ENCODE assay signal across 22 cellular contexts in the genomic region with DNA sequence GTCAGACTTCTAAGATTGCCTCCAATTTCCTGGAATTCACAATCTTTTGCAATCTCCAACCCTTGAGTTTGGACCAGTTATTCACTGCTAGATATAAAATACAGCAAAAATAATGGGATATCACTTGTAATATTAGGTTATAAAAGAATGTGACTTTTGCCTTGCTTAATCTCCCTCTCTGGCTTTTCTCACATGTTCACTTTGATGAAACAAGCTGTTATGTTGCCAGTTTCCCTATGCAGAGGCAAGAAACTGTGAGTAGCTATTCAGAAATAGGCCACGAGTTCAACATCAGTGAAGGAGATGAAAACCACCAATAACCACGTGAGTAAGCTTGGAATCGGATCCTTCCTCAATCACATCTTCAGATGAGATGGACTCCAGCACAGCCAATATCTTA.
DNase-seq lines count a peak whose midpoint lies in the region; ATAC-seq, FAIRE-seq and TF ChIP-seq lines count a peak whose summit lies in the region.
"Had no signal": no experiment of that assay in that cellular context is flagged by ENCODE, and none has a peak within 500 bp of the region (broad histone marks: within the 10 kb centered on the region; RNA-seq: fewer than 3 reads in every experiment).

No MANE protein-coding gene starts in this region.

- peaks cover 28% of the 10 kb centered on the region for H3K36me3 Mint-ChIP-seq in GM23338 (ENCODE audit: low read depth)
- H3K36me3 Mint-ChIP-seq in stimulated activated memory B cell treated with anti-CD40 and anti-IgM and Interleukin-4, amounts not matched to agents 10 μg/mL and 1 μg/mL and 100 μg/mL, for 72 hours: no peaks in the 10 kb centered on the region
- H3K36me3 Mint-ChIP-seq: CD4-positive, CD25-positive, alpha-beta regulatory T cell had no signal

- H3K9ac ChIP-seq in H1 (replicated peaks in 1 of 4; ENCODE audit: extremely low read depth in 1 of 4, low read depth in 3 of 4, low read length in 3 of 4) (no peak overlapping the region), muscle layer of colon (ENCODE audit: low read length) (no peak overlapping the region), mesenchymal stem cell (ENCODE audit: low read length) (no peak overlapping the region)
- H3K9ac ChIP-seq: BLaER1, GM23248 had no signal

- H3K4me3 ChIP-seq in AG10803 (ENCODE audit: low read length) (no peak overlapping the region), GM23338 (no peak overlapping the region), H1 (ENCODE audit: extremely low read depth in 1 of 4, insufficient read depth in 2 of 4, low read depth in 3 of 4, low read length in 4 of 4) (no peak overlapping the region), muscle layer of colon (ENCODE audit: low read depth in 1 of 2, low read length in 2 of 2) (no peak overlapping the region), mesenchymal stem cell (ENCODE audit: insufficient read depth in 1 of 2, low read depth in 1 of 2, low read length in 2 of 2) (no peak overlapping the region)
- H3K4me3 ChIP-seq: BLaER1, GM23248, HAP-1 had no signal

- H4K8ac ChIP-seq in H1 (ENCODE audit: extremely low read depth, insufficient read depth, low read length): no peak overlapping the region
- H4K8ac ChIP-seq in mesenchymal stem cell (ENCODE audit: low read length): no peak overlapping the region

- H3K14ac ChIP-seq in H1 (ENCODE audit: insufficient read length) (no peak overlapping the region), mesenchymal stem cell (ENCODE audit: low read length in 2 of 2) (no peak overlapping the region)

- H2AFZ ChIP-seq in GM23338: peak overlapping the region; percentile 64; the same call in 1 of the 2 replicates
- H2AFZ ChIP-seq in H1 (ENCODE audit: low read length): peak overlapping the region; percentile 69; the same call in 1 of the 2 replicates
- H2AFZ ChIP-seq in mesenchymal stem cell (ENCODE audit: low read depth, low read length): no peak overlapping the region
- H2AFZ ChIP-seq: GM23248 had no signal

- no peaks in the 10 kb centered on the region for H4K20me1 ChIP-seq in GM23338 (replicated peaks; ENCODE audit: insufficient read depth)
- no peaks in the 10 kb centered on the region for H4K20me1 ChIP-seq in H1 (replicated peaks in 1 of 2; ENCODE audit: control insufficient read depth in 1 of 2, insufficient read depth in 2 of 2, low read length in 2 of 2)
- H4K20me1 ChIP-seq: BLaER1 had no signal

- peaks cover 16% of the 10 kb centered on the region for H3K36me3 ChIP-seq in GM23338 (ENCODE audit: insufficient read depth)
- H3K36me3 ChIP-seq in H1 (ENCODE audit: control insufficient read depth in 2 of 4, insufficient read depth in 4 of 4, low read length in 3 of 4): peaks cover 0 to 3% (median 0%) of the 10 kb centered on the region in 4 experiments; a peak in 1 of 8 replicates
- no peaks in the 10 kb centered on the region for H3K36me3 ChIP-seq in muscle layer of colon (ENCODE audit: insufficient read depth, low read length)
- no peaks in the 10 kb centered on the region for H3K36me3 ChIP-seq in mesenchymal stem cell (ENCODE audit: control insufficient read depth in 1 of 2, insufficient read depth in 2 of 2, low read depth in 1 of 2, low read length in 2 of 2)
- H3K36me3 ChIP-seq: BLaER1, HAP-1 had no signal

- no peak for FAIRE-seq in H1 (lab: Jason Lieb, UNC)
- no peak for FAIRE-seq in RCC 7860 (lab: Jason Lieb, UNC)
- FAIRE-seq: G401.6, GM12892, H54 had no signal

- ATAC-seq in GM23338: no peak
- no peak for ATAC-seq in stimulated activated memory B cell treated with anti-CD40 and anti-IgM and Interleukin-4, amounts not matched to agents 10 μg/mL and 1 μg/mL and 100 μg/mL, for 72 hours
- ATAC-seq: CD8-positive, alpha-beta T cell had no signal

- H3K4me2 ChIP-seq in GM23338: no peak overlapping the region
- H3K4me2 ChIP-seq in H1 (ENCODE audit: insufficient read depth in 1 of 2, low read depth in 2 of 2, low read length in 2 of 2): no peak overlapping the region
- H3K4me2 ChIP-seq in mesenchymal stem cell (ENCODE audit: low read length, poor library complexity, severe bottlenecking): no peak overlapping the region
- H3K4me2 ChIP-seq: BLaER1 had no signal

- H3K4me1 Mint-ChIP-seq in GM23338: no peaks in the 10 kb centered on the region
- no peaks in the 10 kb centered on the region for H3K4me1 Mint-ChIP-seq in stimulated activated memory B cell treated with anti-CD40 and anti-IgM and Interleukin-4, amounts not matched to agents 10 μg/mL and 1 μg/mL and 100 μg/mL, for 72 hours
- H3K4me1 Mint-ChIP-seq: B cell; CD4-positive, CD25-positive, alpha-beta regulatory T cell had no signal

- no peak for TF ChIP-seq POLR2A in H1 (IDR thresholded peaks at IDR 0.05; ENCODE audit: control extremely low read depth in 1 of 2, low read depth in 2 of 2, low read length in 2 of 2)

- no peak overlapping the region for H3K56ac ChIP-seq in H1 (replicated peaks; ENCODE audit: insufficient read length, low read depth, low read length)

- WGBS in H1 (ENCODE audit: extremely low coverage in 1 of 2, insufficient coverage in 1 of 2, insufficient read length in 1 of 2, insufficient replicate concordance in 2 of 2, low coverage in 1 of 2, low lambda C conversion rate in 2 of 2, missing lambda C conversion rate in 1 of 2), 2 experiments: 91% methylated on average over 3 of the region's 3 CpGs; no CpG with 5 or more reads in 1 of the 2 experiments
- WGBS in mesenchymal stem cell: 81% methylated on average over 3 of the region's 3 CpGs

- no peak for TF ChIP-seq CTCF in AG10803 (conservative IDR thresholded peaks at IDR 0.05; ENCODE audit: low read length)
- no peak for TF ChIP-seq CTCF in GM23338 (conservative IDR thresholded peaks at IDR 0.05; ENCODE audit: low read depth in 2 of 2)
- TF ChIP-seq CTCF in H1 (IDR thresholded peaks at IDR 0.05; ENCODE audit: control extremely low read depth in 1 of 3, insufficient read depth in 1 of 3, low read depth in 1 of 3, low read length in 3 of 3): no peak

- no peak overlapping the region for H2BK15ac ChIP-seq in H1 (ENCODE audit: low read length)
- H2BK15ac ChIP-seq in mesenchymal stem cell (ENCODE audit: low read depth, poor library complexity, severe bottlenecking): no peak overlapping the region

- no peaks in the 10 kb centered on the region for H3K23me2 ChIP-seq in H1 (ENCODE audit: low read depth, low read length)

- H3F3A ChIP-seq in GM23338 (replicated peaks; ENCODE audit: low read depth): no peaks in the 10 kb centered on the region

- H3K27me3 Mint-ChIP-seq in GM23338 (ENCODE audit: insufficient read depth, low read depth, poor library complexity): no peaks in the 10 kb centered on the region
- no peaks in the 10 kb centered on the region for H3K27me3 Mint-ChIP-seq in stimulated activated memory B cell treated with anti-CD40 and anti-IgM and Interleukin-4, amounts not matched to agents 10 μg/mL and 1 μg/mL and 100 μg/mL, for 72 hours

- H2BK120ac ChIP-seq in H1 (replicated peaks; ENCODE audit: low read depth, low read length) (no peak overlapping the region), mesenchymal stem cell (ENCODE audit: low read depth, low read length) (no peak overlapping the region)

- H4K91ac ChIP-seq in H1 (replicated peaks; ENCODE audit: insufficient read length, low read length) (no peak overlapping the region), mesenchymal stem cell (ENCODE audit: low read length) (no peak overlapping the region)

- H3K9me3 ChIP-seq in H1 (ENCODE audit: insufficient read depth in 2 of 2, low read depth in 1 of 2, low read length in 1 of 2) (peaks cover 18 to 24% of the 10 kb centered on the region in 2 experiments), muscle layer of colon (ENCODE audit: low read length) (peaks cover 16% of the 10 kb centered on the region), mesenchymal stem cell (ENCODE audit: control insufficient read depth, low read length) (peaks cover 25% of the 10 kb centered on the region)
- H3K9me3 ChIP-seq: HAP-1 had no signal

- no peaks in the 10 kb centered on the region for H3K79me1 ChIP-seq in H1 (ENCODE audit: low read depth, low read length)
- H3K79me1 ChIP-seq in mesenchymal stem cell (replicated peaks; ENCODE audit: low read length, poor library complexity, severe bottlenecking): no peaks in the 10 kb centered on the region

- no peak overlapping the region for H3K4ac ChIP-seq in H1 (replicated peaks; ENCODE audit: insufficient read length, low read depth, low read length)
- H3K4ac ChIP-seq in mesenchymal stem cell (ENCODE audit: low read depth in 1 of 2, low read length in 2 of 2): no peak overlapping the region

- H2BK12ac ChIP-seq in H1 (ENCODE audit: low read depth, low read length) (peak overlapping the region; percentile 55; the same call in 1 of the 2 replicates), mesenchymal stem cell (ENCODE audit: low read length in 2 of 2) (no peak overlapping the region)

- POLR2A ChIA-PET in H1 (lab: Charles Lee; ENCODE audit: partially characterized antibody): no interaction called here

- H3K27me3 ChIP-seq in GM23338 (ENCODE audit: insufficient read depth): no peaks in the 10 kb centered on the region
- H3K27me3 ChIP-seq in H1 (replicated peaks in 1 of 4; ENCODE audit: control insufficient read depth in 3 of 4, extremely low read depth in 1 of 4, insufficient read depth in 3 of 4, low read length in 3 of 4): no peaks in the 10 kb centered on the region
- no peaks in the 10 kb centered on the region for H3K27me3 ChIP-seq in muscle layer of colon (ENCODE audit: control insufficient read depth in 1 of 2, insufficient read depth in 2 of 2, low read length in 2 of 2)
- H3K27me3 ChIP-seq in mesenchymal stem cell (ENCODE audit: control insufficient read depth in 1 of 2, insufficient read depth in 1 of 2, low read length in 2 of 2): no peaks in the 10 kb centered on the region
- H3K27me3 ChIP-seq: BLaER1 had no signal

- CTCF ChIA-PET in H1 (lab: Charles Lee; ENCODE audit: partially characterized antibody): no interaction called here

- no peak overlapping the region for H2BK5ac ChIP-seq in H1 (ENCODE audit: low read depth, low read length)
- H2BK5ac ChIP-seq in mesenchymal stem cell (ENCODE audit: low read depth, low read length, poor library complexity, severe bottlenecking): no peak overlapping the region

- H3K4me1 ChIP-seq in GM23338 (ENCODE audit: insufficient read depth) (no peaks in the 10 kb centered on the region), H1 (replicated peaks in 1 of 4; ENCODE audit: control insufficient read depth in 3 of 4, insufficient read depth in 4 of 4, low read length in 3 of 4) (no peaks in the 10 kb centered on the region), muscle layer of colon (ENCODE audit: insufficient read depth, low read length) (no peaks in the 10 kb centered on the region), mesenchymal stem cell (ENCODE audit: control insufficient read depth, insufficient read depth, low read depth, low read length) (no peaks in the 10 kb centered on the region)
- H3K4me1 ChIP-seq: BLaER1, Caco-2, HAP-1 had no signal

- H3K18ac ChIP-seq in H1 (ENCODE audit: extremely low read depth, low read length) (no peak overlapping the region), mesenchymal stem cell (ENCODE audit: low read depth in 1 of 2, low read length in 2 of 2) (no peak overlapping the region)

- H2BK20ac ChIP-seq in H1 (ENCODE audit: low read length): no peak overlapping the region

- no peak overlapping the region for H3K27ac Mint-ChIP-seq in GM23338
- H3K27ac Mint-ChIP-seq in stimulated activated memory B cell treated with anti-CD40 and anti-IgM and Interleukin-4, amounts not matched to agents 10 μg/mL and 1 μg/mL and 100 μg/mL, for 72 hours: no peak overlapping the region
- H3K27ac Mint-ChIP-seq: B cell; CD4-positive, CD25-positive, alpha-beta regulatory T cell; CD8-positive, alpha-beta T cell; HFFc6 had no signal

- no peak overlapping the region for H3K4me3 Mint-ChIP-seq in GM23338
- no peak overlapping the region for H3K4me3 Mint-ChIP-seq in stimulated activated memory B cell treated with anti-CD40 and anti-IgM and Interleukin-4, amounts not matched to agents 10 μg/mL and 1 μg/mL and 100 μg/mL, for 72 hours
- H3K4me3 Mint-ChIP-seq: B cell; CD4-positive, CD25-positive, alpha-beta regulatory T cell; CD8-positive, alpha-beta T cell; HFFc6 had no signal

- no peak for TF ChIP-seq RAD21 in H1 (IDR thresholded peaks at IDR 0.05 in 1 of 2, conservative IDR thresholded peaks at IDR 0.05 in 1 of 2; ENCODE audit: low read depth in 2 of 2, low read length in 2 of 2)

- H3K23ac ChIP-seq in H1 (ENCODE audit: insufficient read length): no peak overlapping the region
- no peak overlapping the region for H3K23ac ChIP-seq in mesenchymal stem cell (ENCODE audit: low read length in 2 of 2)

- no peak overlapping the region for H2AK5ac ChIP-seq in H1 (ENCODE audit: low read depth, low read length)
- H2AK5ac ChIP-seq in mesenchymal stem cell (ENCODE audit: low read length, severe bottlenecking): no peak overlapping the region

- DNase-seq in AG10803 (ENCODE audit: low read depth) (peak; percentile 20), GM23338 (ENCODE audit: low spot score) (no peak), H1 (ENCODE audit: low read depth in 1 of 2, low spot score in 2 of 2) (no peak), mesenchymal stem cell (no peak), RCC 7860 (ENCODE audit: low spot score) (no peak), SK-N-DZ (ENCODE audit: low spot score) (no peak)
- DNase-seq: Caco-2; CD4-positive, CD25-positive, alpha-beta regulatory T cell; CD8-positive, alpha-beta T cell; DMS153; DND-41; GM23248; HFFc6 had no signal

- H3K27ac ChIP-seq in GM23338 (ENCODE audit: low read depth) (no peak overlapping the region), H1 (ENCODE audit: low read depth, low read length) (no peak overlapping the region), muscle layer of colon (ENCODE audit: low read depth, low read length) (peak overlapping the region; percentile 12), mesenchymal stem cell (ENCODE audit: low read length, poor library complexity, severe bottlenecking) (no peak overlapping the region)
- H3K27ac ChIP-seq: BLaER1, C4-2B, GM23248 had no signal

- no peaks in the 10 kb centered on the region for H3K9me2 ChIP-seq in GM23338 (ENCODE audit: insufficient read depth)

- H4K5ac ChIP-seq in H1 (ENCODE audit: insufficient read length, low read depth, low read length): no peak overlapping the region

- no peaks in the 10 kb centered on the region for H3K79me2 ChIP-seq in GM23338 (replicated peaks; ENCODE audit: insufficient read depth)
- no peaks in the 10 kb centered on the region for H3K79me2 ChIP-seq in H1 (ENCODE audit: control insufficient read depth in 1 of 2, insufficient read depth in 2 of 2, low read length in 2 of 2)

- no peak for TF ChIP-seq EP300 in H1 (IDR thresholded peaks at IDR 0.05; ENCODE audit: borderline replicate concordance in 1 of 2, low read depth in 2 of 2, low read length in 2 of 2)

- peaks cover 27% of the 10 kb centered on the region for H3K9me3 Mint-ChIP-seq in GM23338
- H3K9me3 Mint-ChIP-seq in stimulated activated memory B cell treated with anti-CD40 and anti-IgM and Interleukin-4, amounts not matched to agents 10 μg/mL and 1 μg/mL and 100 μg/mL, for 72 hours: peaks cover 12% of the 10 kb centered on the region
